In genomic region chr1:25821112-25821476, GRCh38 we compare ENCODE assay signal across 8 cellular contexts. TPM values are rescaled to one million over a fixed set of nuclear protein-coding genes. Genes with fewer than 3 reads are reported as not detected.
DNase-seq lines count a peak whose midpoint lies in the region; ATAC-seq, FAIRE-seq and TF ChIP-seq lines count a peak whose summit lies in the region.

No MANE protein-coding gene starts in this region.

- TF ChIP-seq POLR2A in A549 (IDR thresholded peaks at IDR 0.05; ENCODE audit: low read length): no peak

- H3K9me3 ChIP-seq in A549: no peaks in the 10 kb centered on the region

- H3K4me1 Mint-ChIP-seq in brain: peaks cover 41% of the 10 kb centered on the region
- peaks cover 34% of the 10 kb centered on the region for H3K4me1 Mint-ChIP-seq in mesothelial cell of epicardium

- no peaks in the 10 kb centered on the region for H3K27me3 ChIP-seq in HL-60 (ENCODE audit: insufficient read depth, poor library complexity, severe bottlenecking)

- no peak for TF ChIP-seq EP300 in A549 (IDR thresholded peaks at IDR 0.05)

- H3K27ac Mint-ChIP-seq in brain (peak overlapping the region; percentile 92 to 97 (median 97)), mesothelial cell of epicardium (peak overlapping the region; percentile 91)

- peak overlapping the region in 1 of 2 experiments; percentile 89; a peak in 3 of 6 replicates for H3K27ac ChIP-seq in A549
- peak overlapping the region; percentile 92 for H3K27ac ChIP-seq in HL-60 (replicated peaks)

- H3K9me3 Mint-ChIP-seq in brain (no peaks in the 10 kb centered on the region), mesothelial cell of epicardium (no peaks in the 10 kb centered on the region)

- H3K4me1 ChIP-seq in A549: peaks cover 18% of the 10 kb centered on the region

- POLR2A ChIA-PET in A549 (lab: Yijun Ruan, JAX): no interaction called here

- H3K4me3 ChIP-seq in A549 (peak overlapping the region; percentile 81), HL-60 (replicated peaks; ENCODE audit: insufficient read depth, low read length) (peak overlapping the region; percentile 69)

- WGBS in A549 (ENCODE audit: missing lambda C conversion rate): 73% methylated on average over 9 of the region's 10 CpGs

- CTCF ChIA-PET in A549 (lab: Yijun Ruan, JAX): interaction anchor here (1.0 to 1.3 kb wide), 2 partner anchors 10 to 25 kb away, joined by 3 to 4 read pairs; no protein-coding TSS in a partner anchor

- peak overlapping the region; percentile 83 for H3K4me2 ChIP-seq in A549

- no peak for TF ChIP-seq RAD21 in A549 (conservative IDR thresholded peaks at IDR 0.05 in 1 of 2, IDR thresholded peaks at IDR 0.05 in 1 of 2)

- FAIRE-seq in A549 (lab: Jason Lieb, UNC): no peak

- no peak for ATAC-seq in A549
- no peak for ATAC-seq in HG02642 (IDR thresholded peaks at IDR 0.05; ENCODE audit: poor library complexity, unreplicated experiment)
- no peak for ATAC-seq in GM18909 (IDR thresholded peaks at IDR 0.05; ENCODE audit: poor library complexity, unreplicated experiment)

- H3K36me3 Mint-ChIP-seq in brain: peaks cover 9% of the 10 kb centered on the region
- peaks cover 1% of the 10 kb centered on the region for H3K36me3 Mint-ChIP-seq in mesothelial cell of epicardium

- peaks cover 14% of the 10 kb centered on the region for H3K27me3 Mint-ChIP-seq in brain
- H3K27me3 Mint-ChIP-seq in mesothelial cell of epicardium (ENCODE audit: low read depth): no peaks in the 10 kb centered on the region

- DNase-seq in A549 (ENCODE audit: low read depth in 1 of 2, low spot score in 1 of 2): no peak
- DNase-seq in HL-60 (ENCODE audit: low read depth in 1 of 2, low spot score in 1 of 2): peak in 1 of 2 experiments; percentile 54
- no peak for DNase-seq in mesothelial cell of epicardium (ENCODE audit: low spot score in 2 of 2, unreplicated experiment in 2 of 2)
- no peak for DNase-seq in ureter (ENCODE audit: low spot score)
- DNase-seq in retina: no peak

- H3K4me3 Mint-ChIP-seq in brain: peak overlapping the region; percentile 95 to 98 (median 97)
- peak overlapping the region; percentile 82 for H3K4me3 Mint-ChIP-seq in mesothelial cell of epicardium

- TF ChIP-seq CTCF in A549 (IDR thresholded peaks at IDR 0.05): no peak
- TF ChIP-seq CTCF in HL-60 (IDR thresholded peaks at IDR 0.05; ENCODE audit: insufficient read depth, low read length): no peak
- TF ChIP-seq CTCF in brain (conservative IDR thresholded peaks at IDR 0.05): no peak
- no peak for TF ChIP-seq CTCF in mesothelial cell of epicardium (IDR thresholded peaks at IDR 0.05; ENCODE audit: unreplicated experiment)

TF ChIP-seq in A549, 52 proteins besides CTCF, POLR2A, EP300 and RAD21:
- TF ChIP-seq PHF8 (IDR thresholded peaks at IDR 0.05; ENCODE audit: borderline replicate concordance, low read depth) (no peak), POLR2AphosphoS2 (conservative IDR thresholded peaks at IDR 0.05; ENCODE audit: low read length) (no peak), ESRRA (IDR thresholded peaks at IDR 0.05; ENCODE audit: borderline replicate concordance, low read length) (no peak), ELK1 (IDR thresholded peaks at IDR 0.05; ENCODE audit: low read depth, low read length) (no peak), MAFK (IDR thresholded peaks at IDR 0.05; ENCODE audit: partially characterized antibody) (no peak), REST (IDR thresholded peaks at IDR 0.05) (no peak), CBX2 (IDR thresholded peaks at IDR 0.05; ENCODE audit: borderline replicate concordance, low read depth) (no peak), HOXB13 (CRISPR knock-in tag; IDR thresholded peaks at IDR 0.05; ENCODE audit: low read depth) (no peak), HOXA7 (CRISPR knock-in tag; IDR thresholded peaks at IDR 0.05) (no peak)

RNA-seq across cellular contexts. Expression of gene MTFR1L, which starts 1.3 kb away (rescaled TPM):
- polyA plus RNA-seq in A549 (2011; rRNA removed) (26.1 and 33.0 TPM in 2 replicates), A549 (2017; fragmentation: RNase III; extraction: RNeasy Plus Mini Kit Qiagen cat#74134 plus additional on column Dnase treatment) (24.7 to 26.1 TPM (median 25.9 TPM) in 3 replicates), brain (ENCODE audit: insufficient read depth, low read depth, low replicate concordance) (81.4 TPM)
- polyA plus RNA-seq in A549 (2012; cell fraction: cytosol; rRNA removed): 27.5 and 30.1 TPM in 2 replicates
- polyA plus RNA-seq in A549 (2012; cell fraction: nucleus; rRNA removed): 24.6 and 27.8 TPM in 2 replicates
- polyA minus RNA-seq in A549 (2011; rRNA and poly(A)+ RNA removed): 25.7 and 29.3 TPM in 2 replicates
- total RNA-seq in mesothelial cell of epicardium (74.3 to 76.6 TPM (median 74.7 TPM) in 3 replicates), ureter (66.9 TPM)

RNA-seq across cellular contexts. Expression of gene SELENON, which starts 21.1 kb away (rescaled TPM):
- 16.6 and 30.1 TPM in 2 replicates for polyA plus RNA-seq in A549 (2011; rRNA removed)
- 44.2 and 64.3 TPM in 2 replicates for polyA plus RNA-seq in A549 (2012; cell fraction: cytosol; rRNA removed)
- 53.8 and 61.9 TPM in 2 replicates for polyA plus RNA-seq in A549 (2012; cell fraction: nucleus; rRNA removed)
- polyA plus RNA-seq in A549 (2017; fragmentation: RNase III; extraction: RNeasy Plus Mini Kit Qiagen cat#74134 plus additional on column Dnase treatment): 38.8 to 41.1 TPM (median 40.0 TPM) in 3 replicates
- polyA minus RNA-seq in A549 (2011; rRNA and poly(A)+ RNA removed): 23.3 and 36.5 TPM in 2 replicates
- 118 TPM for polyA plus RNA-seq in brain (ENCODE audit: insufficient read depth, low read depth, low replicate concordance)
- total RNA-seq in mesothelial cell of epicardium: 71.6 to 74.1 TPM (median 72.8 TPM) in 3 replicates
- total RNA-seq in ureter: 85.2 TPM

RNA-seq across cellular contexts. Expression of gene AUNIP, which starts 38.2 kb away (rescaled TPM):
- polyA plus RNA-seq in A549 (2011; rRNA removed) (6.6 and 8.4 TPM in 2 replicates), A549 (2017; fragmentation: RNase III; extraction: RNeasy Plus Mini Kit Qiagen cat#74134 plus additional on column Dnase treatment) (5.6 to 7.3 TPM (median 6.5 TPM) in 3 replicates), brain (ENCODE audit: insufficient read depth, low read depth, low replicate concordance) (2.8 TPM)
- 4.5 and 5.2 TPM in 2 replicates for polyA plus RNA-seq in A549 (2012; cell fraction: cytosol; rRNA removed)
- 2.0 and 2.9 TPM in 2 replicates for polyA plus RNA-seq in A549 (2012; cell fraction: nucleus; rRNA removed)
- polyA minus RNA-seq in A549 (2011; rRNA and poly(A)+ RNA removed): 5.2 and 6.7 TPM in 2 replicates
- total RNA-seq in mesothelial cell of epicardium (2.4 to 2.8 TPM (median 2.7 TPM) in 3 replicates), ureter (0.91 TPM)

RNA-seq across cellular contexts. Expression of gene PAQR7, which starts 54.4 kb away (rescaled TPM):
- 2.3 and 3.4 TPM in 2 replicates for polyA plus RNA-seq in A549 (2011; rRNA removed)
- 2.6 and 4.0 TPM in 2 replicates for polyA plus RNA-seq in A549 (2012; cell fraction: cytosol; rRNA removed)
- polyA plus RNA-seq in A549 (2012; cell fraction: nucleus; rRNA removed): 6.9 and 7.4 TPM in 2 replicates
- 5.9 to 6.4 TPM (median 6.0 TPM) in 3 replicates for polyA plus RNA-seq in A549 (2017; fragmentation: RNase III; extraction: RNeasy Plus Mini Kit Qiagen cat#74134 plus additional on column Dnase treatment)
- 8.5 and 10.1 TPM in 2 replicates for polyA minus RNA-seq in A549 (2011; rRNA and poly(A)+ RNA removed)
- polyA plus RNA-seq in brain (ENCODE audit: insufficient read depth, low read depth, low replicate concordance): 7.7 TPM
- 24.0 to 26.8 TPM (median 24.0 TPM) in 3 replicates for total RNA-seq in mesothelial cell of epicardium
- 60.8 TPM for total RNA-seq in ureter
